18 cellular contexts compared by ENCODE assay signal in genomic region chr18:64097497-64097896, GRCh38. TPM values are rescaled to one million over a fixed set of nuclear protein-coding genes. Genes with fewer than 3 reads are reported as not detected.
DNase-seq lines count a peak whose midpoint lies in the region; ATAC-seq, FAIRE-seq and TF ChIP-seq lines count a peak whose summit lies in the region.
"Had no signal": no experiment of that assay in that cellular context is flagged by ENCODE, and none has a peak within 500 bp of the region (broad histone marks: within the 10 kb centered on the region; RNA-seq: fewer than 3 reads in every experiment).

No MANE protein-coding gene starts in this region.

- H3K9me3 ChIP-seq in GM23248 (ENCODE audit: low read depth) (no peaks in the 10 kb centered on the region), Caco-2 (no peaks in the 10 kb centered on the region)

- DNase-seq in GM23248: peak; percentile 17
- DNase-seq in astrocyte of the cerebellum (ENCODE audit: low read depth): peak; percentile 1
- no peak for DNase-seq in Caco-2
- no peak for DNase-seq in NCI-H526 treated with DMSO at 0.1 percent for 48 hours (lab: John Stamatoyannopoulos, UW)
- DNase-seq: activated gamma-delta T cell treated with Interleukin-2 at 50 U/mL for 16 hours; CD8-positive, alpha-beta T cell; left cardiac atrium; NCI-H1436 treated with DMSO at 0.1 percent for 48 hours had no signal

- no peak for ATAC-seq in GM18517 (IDR thresholded peaks at IDR 0.05; ENCODE audit: unreplicated experiment)
- no peak for ATAC-seq in GM21381 (IDR thresholded peaks at IDR 0.05; ENCODE audit: unreplicated experiment)
- ATAC-seq: CD8-positive, alpha-beta T cell; left cardiac atrium had no signal

- H3K27me3 ChIP-seq in GM23248 (replicated peaks; ENCODE audit: insufficient read depth): peaks cover 4% of the 10 kb centered on the region
- no peaks in the 10 kb centered on the region for H3K27me3 ChIP-seq in Caco-2 (replicated peaks; ENCODE audit: control insufficient read depth, insufficient read depth, low read length)

- in situ Hi-C loops in GM23248 (cut with MboI): no loop called here
- in situ Hi-C loops in astrocyte of the cerebellum (cut with HindIII; ENCODE audit: low sequenced_read_pairs): no loop called here

- no peak overlapping the region for H3K4me3 ChIP-seq in GM23248
- H3K4me3 ChIP-seq in astrocyte of the cerebellum (ENCODE audit: low read depth, low read length): no peak overlapping the region
- no peak overlapping the region for H3K4me3 ChIP-seq in Caco-2 (ENCODE audit: low read depth, low read length)
- H3K4me3 ChIP-seq: skin epidermis had no signal

- CTCF ChIA-PET in Caco-2 (lab: Charles Lee): no interaction called here

- no peak overlapping the region for H3K4me2 ChIP-seq in GM23248 (ENCODE audit: unreplicated experiment)

- H3K9ac ChIP-seq in GM23248: no peak overlapping the region

- no peaks in the 10 kb centered on the region for H3K9me3 Mint-ChIP-seq in Caco-2 (ENCODE audit: unreplicated experiment)
- H3K9me3 Mint-ChIP-seq: CD8-positive, alpha-beta T cell; T-helper 1 cell treated with Interleukin-12 subunit alpha and Interleukin-12 subunit beta and Interleukin-4 antibody, amounts not matched to agents 30 μg/mL and 1 μg/mL, for 36 hours had no signal

- no peak overlapping the region for H3K4me3 Mint-ChIP-seq in Caco-2 (ENCODE audit: unreplicated experiment)
- H3K4me3 Mint-ChIP-seq: CD8-positive, alpha-beta T cell; T-helper 1 cell treated with Interleukin-12 subunit alpha and Interleukin-12 subunit beta and Interleukin-4 antibody, amounts not matched to agents 30 μg/mL and 1 μg/mL, for 36 hours had no signal

- no peaks in the 10 kb centered on the region for H3F3A ChIP-seq in GM23248 (ENCODE audit: insufficient read depth)

- no peaks in the 10 kb centered on the region for H3K4me1 ChIP-seq in GM23248 (ENCODE audit: insufficient read depth)
- H3K4me1 ChIP-seq in Caco-2: no peaks in the 10 kb centered on the region

- intact Hi-C loops in Caco-2 (cut with micrococcal nuclease; ENCODE audit: unreplicated experiment): loop anchor here (5.0 to 10.0 kb wide), 3 partner anchors 237 to 995 kb away; no protein-coding TSS in a partner anchor

- H3K9me2 ChIP-seq in GM23248 (ENCODE audit: insufficient read depth): no peaks in the 10 kb centered on the region

- 60 to 64% methylated on average over 3 of the region's 3 CpGs for WGBS in GM23248 (ENCODE audit: low coverage in 1 of 2, low lambda C conversion rate in 2 of 2, missing lambda C conversion rate in 2 of 2), 2 experiments

- no peaks in the 10 kb centered on the region for H3K79me2 ChIP-seq in GM23248 (ENCODE audit: insufficient read depth)

- no peaks in the 10 kb centered on the region for H3K36me3 Mint-ChIP-seq in Caco-2 (ENCODE audit: insufficient read depth, unreplicated experiment)
- H3K36me3 Mint-ChIP-seq: CD8-positive, alpha-beta T cell had no signal

- H4K20me1 ChIP-seq in GM23248 (ENCODE audit: insufficient read depth): no peaks in the 10 kb centered on the region

- H3K27ac ChIP-seq in C4-2B (no peak overlapping the region), GM23248 (no peak overlapping the region)
- H3K27ac ChIP-seq: skin epidermis had no signal

- H3K36me3 ChIP-seq in GM23248 (ENCODE audit: low read depth): no peaks in the 10 kb centered on the region
- H3K36me3 ChIP-seq in Caco-2 (ENCODE audit: control insufficient read depth, insufficient read depth, low read length): no peaks in the 10 kb centered on the region

- H3K27ac Mint-ChIP-seq in Caco-2 (ENCODE audit: unreplicated experiment): no peak overlapping the region
- H3K27ac Mint-ChIP-seq: CD8-positive, alpha-beta T cell; T-helper 1 cell treated with Interleukin-12 subunit alpha and Interleukin-12 subunit beta and Interleukin-4 antibody, amounts not matched to agents 30 μg/mL and 1 μg/mL, for 36 hours had no signal

- H3K4me1 Mint-ChIP-seq in Caco-2 (ENCODE audit: low read depth, unreplicated experiment): peaks cover 6% of the 10 kb centered on the region

- BruUV-seq in Caco-2 (replicated peaks; lab: Mats Ljungman, UMichigan): no TSS peak

- POLR2A ChIA-PET in Caco-2 (lab: Charles Lee): no interaction called here

- peak; percentile 79 for FAIRE-seq in islet of Langerhans (lab: Jason Lieb, UNC)
- FAIRE-seq: H54 had no signal

- H3K27me3 Mint-ChIP-seq in Caco-2 (ENCODE audit: insufficient read depth, unreplicated experiment): no peaks in the 10 kb centered on the region

- no peak overlapping the region for H2AFZ ChIP-seq in GM23248

- TF ChIP-seq CTCF in C4-2B (conservative IDR thresholded peaks at IDR 0.05) (peak; percentile 34), astrocyte of the cerebellum (IDR thresholded peaks at IDR 0.05; ENCODE audit: low read depth, low read length, missing control alignments) (peak; percentile 23), Caco-2 (IDR thresholded peaks at IDR 0.05; ENCODE audit: insufficient read depth in 1 of 2, low read depth in 1 of 2, low read length in 1 of 2, severe bottlenecking in 1 of 2, unreplicated experiment in 1 of 2) (no peak)

RNA-seq across cellular contexts. Expression of gene LINC00305, which starts 51.4 kb away (rescaled TPM):
- total RNA-seq in GM23248 (2014; rRNA removed; shearing (Covaris generic)): not detected in 2 replicates
- polyA plus RNA-seq in GM23248 (2016; fragmentation: Nextera tagmentation; extraction: Ambion mirVana): not detected in 2 replicates
- not detected in 2 replicates for total RNA-seq in Caco-2 (2022)
- total RNA-seq: CD8-positive, alpha-beta T cell; cerebellum; HT-29; left cardiac atrium; temporal lobe had no signal

Comparison
In these comparisons a context has a peak if more than half of its experiments do, and no peak if none do; other contexts are left out.
1. CTCF ChIP-seq: peak in C4-2B (single experiment) and astrocyte of the cerebellum (single experiment); none in Caco-2 (0 of 2).
2. DNase-seq: peak in GM23248 (single experiment) and astrocyte of the cerebellum (single experiment); none in Caco-2 (0 of 2) and NCI-H526 treated with DMSO at 0.1 percent for 48 hours (single experiment).